In genomic region chr11:130168105-130168504, GRCh38 we compare ENCODE assay signal across 18 cellular contexts. TPM values are rescaled to one million over a fixed set of nuclear protein-coding genes. Genes with fewer than 3 reads are reported as not detected.
DNase-seq lines count a peak whose midpoint lies in the region; ATAC-seq and TF ChIP-seq lines count a peak whose summit lies in the region.
"Had no signal": no experiment of that assay in that cellular context is flagged by ENCODE, and none has a peak within 500 bp of the region (broad histone marks: within the 10 kb centered on the region; RNA-seq: fewer than 3 reads in every experiment).

No MANE protein-coding gene starts in this region.

- H3K4me1 ChIP-seq in mammary epithelial cell (ENCODE audit: insufficient read depth, low read length) (peaks cover 24% of the 10 kb centered on the region), endodermal cell (ENCODE audit: control insufficient read depth, insufficient read depth, low read length) (no peaks in the 10 kb centered on the region)
- H3K4me1 ChIP-seq: SJCRH30 had no signal

- H3K9me3 Mint-ChIP-seq in MCF 10A (ENCODE audit: unreplicated experiment) = no peaks in the 10 kb centered on the region
- no peaks in the 10 kb centered on the region for H3K9me3 Mint-ChIP-seq in endodermal cell
- H3K9me3 Mint-ChIP-seq: CD8-positive, alpha-beta T cell; nephron; type B pancreatic cell had no signal

- peaks cover 87% of the 10 kb centered on the region for H3K79me2 ChIP-seq in mammary epithelial cell (ENCODE audit: insufficient read depth, low read length)

- H3K9ac ChIP-seq in mammary epithelial cell (ENCODE audit: insufficient read depth, low read length) = no peak overlapping the region
- H3K9ac ChIP-seq in endodermal cell (ENCODE audit: extremely low read depth, low read length, poor library complexity, severe bottlenecking) = no peak overlapping the region

- H3K36me3 ChIP-seq in mammary epithelial cell (ENCODE audit: insufficient read depth, low read length) (no peaks in the 10 kb centered on the region), endodermal cell (ENCODE audit: control insufficient read depth, insufficient read depth, low read length) (no peaks in the 10 kb centered on the region)
- H3K36me3 ChIP-seq: SJCRH30 had no signal

- H3K4me3 ChIP-seq in mammary epithelial cell (replicated peaks in 1 of 3; ENCODE audit: insufficient read depth in 1 of 3, low read depth in 2 of 3, low read length in 3 of 3) (no peak overlapping the region), endodermal cell (ENCODE audit: low read length) (no peak overlapping the region)
- H3K4me3 ChIP-seq: SJCRH30 had no signal

- BruUV-seq in mammary epithelial cell (replicated peaks; lab: Mats Ljungman, UMichigan) (no TSS peak), MCF 10A (replicated peaks; lab: Mats Ljungman, UMichigan) (no TSS peak)

- H3K9me3 ChIP-seq in mammary epithelial cell (replicated peaks; ENCODE audit: insufficient read depth, low read length) (no peaks in the 10 kb centered on the region), endodermal cell (ENCODE audit: control insufficient read depth, low read length) (no peaks in the 10 kb centered on the region)
- H3K9me3 ChIP-seq: SJCRH30 had no signal

- no peak overlapping the region for H3K27ac Mint-ChIP-seq in MCF 10A (ENCODE audit: low read depth, unreplicated experiment)
- no peak overlapping the region for H3K27ac Mint-ChIP-seq in endodermal cell
- H3K27ac Mint-ChIP-seq: CD8-positive, alpha-beta T cell; nephron; type B pancreatic cell had no signal

- H3K4me3 Mint-ChIP-seq in MCF 10A (ENCODE audit: unreplicated experiment) (no peak overlapping the region), endodermal cell (no peak overlapping the region)
- H3K4me3 Mint-ChIP-seq: CD8-positive, alpha-beta T cell; nephron; type B pancreatic cell had no signal

- H3K27ac ChIP-seq in mammary epithelial cell (ENCODE audit: insufficient read depth, low read depth, low read length) = no peak overlapping the region
- H3K27ac ChIP-seq in endodermal cell (ENCODE audit: low read depth, low read length) = no peak overlapping the region
- H3K27ac ChIP-seq: SJCRH30 had no signal

- peaks cover 14% of the 10 kb centered on the region for H3K4me1 Mint-ChIP-seq in MCF 10A (ENCODE audit: insufficient read depth, unreplicated experiment)
- peaks cover 3% of the 10 kb centered on the region for H3K4me1 Mint-ChIP-seq in endodermal cell

- POLR2A ChIA-PET in MCF 10A (lab: Yijun Ruan, JAX) = interaction anchor here (0.5 to 2.7 kb wide), 3 partner anchors 10 to 104 kb away, joined by 4 to 11 read pairs (median 5); no protein-coding TSS in a partner anchor

- intact Hi-C loops in mammary epithelial cell (cut with micrococcal nuclease) = no loop called here
- intact Hi-C loops in MCF 10A (cut with micrococcal nuclease) = no loop called here
- intact Hi-C loops in left cardiac atrium (cut with DNase I) = no loop called here

- no peaks in the 10 kb centered on the region for H3K27me3 Mint-ChIP-seq in MCF 10A (ENCODE audit: insufficient read depth, unreplicated experiment)
- H3K27me3 Mint-ChIP-seq in endodermal cell (ENCODE audit: insufficient read depth) = peaks cover 38% of the 10 kb centered on the region

- CTCF ChIA-PET in mammary epithelial cell (lab: Charles Lee; ENCODE audit: low non-redundant PET) = interaction anchor here (0.6 kb wide), 1 partner anchor 45 kb away, joined by 23 read pairs; no protein-coding TSS in a partner anchor
- CTCF ChIA-PET in MCF 10A (lab: Yijun Ruan, JAX) = no interaction called here

- no peak overlapping the region for H3K4me2 ChIP-seq in mammary epithelial cell (ENCODE audit: insufficient read depth, low read depth, low read length)

- ATAC-seq in GM18511 (IDR thresholded peaks at IDR 0.05; ENCODE audit: unreplicated experiment) = no peak
- ATAC-seq in left cardiac atrium = no peak
- ATAC-seq: CD8-positive, alpha-beta T cell had no signal

- DNase-seq in mammary epithelial cell = peak; percentile 72
- no peak for DNase-seq in MCF 10A (ENCODE audit: unreplicated experiment)
- DNase-seq in RPMI7951 (ENCODE audit: low read depth) = peak; percentile 77
- peak; percentile 22 for DNase-seq in fibroblast of peridontal ligament (ENCODE audit: extremely low read depth)
- no peak for DNase-seq in SK-N-DZ (ENCODE audit: low spot score)
- DNase-seq in endodermal cell = no peak
- no peak for DNase-seq in left cardiac atrium
- DNase-seq: activated CD4-positive, alpha-beta T cell treated with anti-CD3 and anti-CD28 coated beads for 4 hours; activated gamma-delta T cell; CD8-positive, alpha-beta T cell; DND-41; NCI-H187; SJCRH30; stimulated activated naive CD4-positive, alpha-beta T cell treated with Interleukin-2 at 50 U/mL for 16 hours had no signal

- H3K36me3 Mint-ChIP-seq in MCF 10A (ENCODE audit: insufficient read depth, unreplicated experiment) = no peaks in the 10 kb centered on the region
- H3K36me3 Mint-ChIP-seq in endodermal cell (ENCODE audit: low read depth) = no peaks in the 10 kb centered on the region
- H3K36me3 Mint-ChIP-seq: CD8-positive, alpha-beta T cell had no signal

- 87% methylated on average over 7 of the region's 7 CpGs for WGBS in mammary epithelial cell (ENCODE audit: low coverage, missing lambda C conversion rate)
- WGBS in endodermal cell (ENCODE audit: insufficient coverage in 1 of 2, insufficient read length in 1 of 2), 2 experiments = 91 to 100% methylated on average over 4 to 7 of the region's 7 CpGs

- no peaks in the 10 kb centered on the region for H4K20me1 ChIP-seq in mammary epithelial cell (ENCODE audit: insufficient read depth, low read length)

- H3K27me3 ChIP-seq in mammary epithelial cell (ENCODE audit: insufficient read depth, low read length) = no peaks in the 10 kb centered on the region
- H3K27me3 ChIP-seq in endodermal cell (ENCODE audit: control insufficient read depth, insufficient read depth, low read length, poor library complexity, severe bottlenecking) = no peaks in the 10 kb centered on the region
- H3K27me3 ChIP-seq: SJCRH30 had no signal

- dilution Hi-C loops in mammary epithelial cell (cut with HindIII; ENCODE audit: low sequenced_read_pairs) = no loop called here

- in situ Hi-C loops in mammary epithelial cell (cut with MboI; ENCODE audit: low sequenced_read_pairs in 2 of 2) = no loop called here

- no peak overlapping the region for H2AFZ ChIP-seq in mammary epithelial cell (ENCODE audit: low read depth, low read length)

- TF ChIP-seq CTCF in mammary epithelial cell (conservative IDR thresholded peaks at IDR 0.05 in 1 of 2, IDR thresholded peaks at IDR 0.05 in 1 of 2; ENCODE audit: extremely low read depth in 1 of 2, insufficient read depth in 1 of 2, low read depth in 1 of 2, low read length in 2 of 2) (no peak), MCF 10A (IDR thresholded peaks at IDR 0.05; ENCODE audit: unreplicated experiment) (no peak), endodermal cell (conservative IDR thresholded peaks at IDR 0.05) (no peak)

RNA-seq across cellular contexts. Expression of gene ST14, which starts 8.5 kb away (rescaled TPM):
- total RNA-seq in mammary epithelial cell = 10 to 100 TPM; 83.9 to 87.0 TPM
- 72.9 TPM for polyA plus RNA-seq in mammary epithelial cell
- polyA minus RNA-seq in mammary epithelial cell = 59.8 TPM
- 24.8 and 27.2 TPM in 2 replicates for total RNA-seq in MCF 10A (2022)
- 0.60 TPM in 1 of 2 replicates, not detected in the other for total RNA-seq in RPMI7951 (2014; rRNA removed; shearing (Covaris generic))
- polyA plus RNA-seq in SK-N-DZ (2014; cell fraction: cytosol; rRNA removed) = not detected in 2 replicates
- 0.42 TPM in 1 of 2 replicates, not detected in the other for polyA plus RNA-seq in SK-N-DZ (2014; cell fraction: nucleus; rRNA removed)
- total RNA-seq in endodermal cell = 10 to 100 TPM; 17.5 to 21.7 TPM
- polyA plus RNA-seq in endodermal cell (2013, experiment 1 of 2) = 1.7 TPM
- polyA plus RNA-seq in endodermal cell (2013, experiment 2 of 2) = 1.3 TPM
- 1 to 10 TPM; 1.5 to 2.9 TPM for total RNA-seq in left cardiac atrium
- total RNA-seq: NCI-H460 had no signal

Comparison
In these comparisons a context has a peak if more than half of its experiments do, and no peak if none do; other contexts are left out.
1. DNase-seq: peak in mammary epithelial cell (single experiment), RPMI7951 (single experiment) and fibroblast of peridontal ligament (single experiment); none in MCF 10A (single experiment), SK-N-DZ (single experiment), endodermal cell (single experiment) and left cardiac atrium (single experiment).